In the genomic region with DNA sequence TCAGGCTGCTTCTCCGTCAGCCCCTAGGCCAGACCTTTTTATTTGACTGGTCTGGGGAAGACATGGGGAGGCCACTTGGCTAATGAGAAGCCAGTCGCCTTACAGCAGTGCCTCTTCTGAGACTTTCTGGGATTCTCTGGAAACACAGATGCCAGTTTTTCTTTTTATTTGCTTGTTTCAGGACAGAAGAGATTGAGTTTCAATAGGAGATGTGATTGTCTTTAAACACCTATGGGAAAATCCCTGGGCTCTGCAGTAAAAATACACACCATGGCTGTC, we compare ENCODE assay signal across 8 cellular contexts. TPM values are rescaled to one million over a fixed set of nuclear protein-coding genes. Genes with fewer than 3 reads are reported as not detected.
A peak's percentile ranks its signal among the peaks of the same experiment; 100 is the strongest.
DNase-seq lines count a peak whose midpoint lies in the region; ATAC-seq lines count a peak whose summit lies in the region.

No MANE protein-coding gene starts in this region.

- CTCF ChIA-PET in activated CD4-positive, alpha-beta T cell treated with anti-CD3 and anti-CD28 coated beads, Interleukin-2, amount 10 ng/mL, durations not matched to agents 7 days and 5 days (lab: Charles Lee): interaction anchor here (0.6 to 13.6 kb wide), 10 partner anchors 9 to 403 kb away, joined by 3 to 177 read pairs (median 13); a partner anchor contains a TSS

- peak overlapping the region; percentile 99 for H3K27ac Mint-ChIP-seq in activated CD4-positive, alpha-beta T cell treated with anti-CD3 and anti-CD28 coated beads, Interleukin-2, amount 10 ng/mL, durations not matched to agents 7 days and 5 days
- H3K27ac Mint-ChIP-seq in activated naive CD8-positive, alpha-beta T cell treated with anti-CD3 and anti-CD28 coated beads, Interleukin-2, amount 10 ng/mL, durations not matched to agents 7 days and 5 days: peak overlapping the region; percentile 98
- H3K27ac Mint-ChIP-seq in memory B cell: peak overlapping the region; percentile 97

- no peaks in the 10 kb centered on the region for H3K36me3 Mint-ChIP-seq in activated CD4-positive, alpha-beta T cell treated with anti-CD3 and anti-CD28 coated beads, Interleukin-2, amount 10 ng/mL, durations not matched to agents 7 days and 5 days (ENCODE audit: low read depth)
- peaks cover 2% of the 10 kb centered on the region for H3K36me3 Mint-ChIP-seq in activated naive CD8-positive, alpha-beta T cell treated with anti-CD3 and anti-CD28 coated beads, Interleukin-2, amount 10 ng/mL, durations not matched to agents 7 days and 5 days
- no peaks in the 10 kb centered on the region for H3K36me3 Mint-ChIP-seq in memory B cell

- H3K27me3 Mint-ChIP-seq in activated CD4-positive, alpha-beta T cell treated with anti-CD3 and anti-CD28 coated beads, Interleukin-2, amount 10 ng/mL, durations not matched to agents 7 days and 5 days: no peaks in the 10 kb centered on the region
- H3K27me3 Mint-ChIP-seq in activated naive CD8-positive, alpha-beta T cell treated with anti-CD3 and anti-CD28 coated beads, Interleukin-2, amount 10 ng/mL, durations not matched to agents 7 days and 5 days: no peaks in the 10 kb centered on the region
- H3K27me3 Mint-ChIP-seq in memory B cell: no peaks in the 10 kb centered on the region

- peak overlapping the region; percentile 67 for H3K4me3 Mint-ChIP-seq in activated CD4-positive, alpha-beta T cell treated with anti-CD3 and anti-CD28 coated beads, Interleukin-2, amount 10 ng/mL, durations not matched to agents 7 days and 5 days
- H3K4me3 Mint-ChIP-seq in activated naive CD8-positive, alpha-beta T cell treated with anti-CD3 and anti-CD28 coated beads, Interleukin-2, amount 10 ng/mL, durations not matched to agents 7 days and 5 days: peak overlapping the region; percentile 82
- H3K4me3 Mint-ChIP-seq in memory B cell: peak overlapping the region; percentile 80

- DNase-seq in activated CD4-positive, alpha-beta T cell treated with anti-CD3 and anti-CD28 coated beads, Interleukin-2, amount 10 ng/mL, durations not matched to agents 7 days and 5 days: no peak
- DNase-seq in activated CD4-positive, alpha-beta T cell treated with anti-CD3 and anti-CD28 coated beads for 4 hours: no peak
- DNase-seq in activated naive CD8-positive, alpha-beta T cell treated with anti-CD3 and anti-CD28 coated beads, Interleukin-2, amount 10 ng/mL, durations not matched to agents 7 days and 5 days: no peak
- DNase-seq in memory B cell (ENCODE audit: low spot score in 2 of 2) (no peak), mucosa of gallbladder (ENCODE audit: low spot score) (no peak), HUDEP-2 (lab: John Stamatoyannopoulos, UW; ENCODE audit: unreplicated experiment in 76 of 76) (no peak), NCI-H2171 (lab: John Stamatoyannopoulos, UW) (no peak)

- POLR2A ChIA-PET in activated CD4-positive, alpha-beta T cell treated with anti-CD3 and anti-CD28 coated beads, Interleukin-2, amount 10 ng/mL, durations not matched to agents 7 days and 5 days (lab: Charles Lee): interaction anchor here (1.6 kb wide), 1 partner anchor 16 kb away, joined by 20 read pairs; a partner anchor contains a TSS
- POLR2A ChIA-PET in activated naive CD8-positive, alpha-beta T cell treated with anti-CD3 and anti-CD28 coated beads, Interleukin-2, amount 10 ng/mL, durations not matched to agents 7 days and 5 days (lab: Charles Lee): interaction anchor here (1.4 to 9.2 kb wide), 6 partner anchors 12 to 46 kb away, joined by 3 to 247 read pairs (median 96); a partner anchor contains a TSS

- peaks cover 72% of the 10 kb centered on the region for H3K4me1 Mint-ChIP-seq in activated CD4-positive, alpha-beta T cell treated with anti-CD3 and anti-CD28 coated beads, Interleukin-2, amount 10 ng/mL, durations not matched to agents 7 days and 5 days
- H3K4me1 Mint-ChIP-seq in activated naive CD8-positive, alpha-beta T cell treated with anti-CD3 and anti-CD28 coated beads, Interleukin-2, amount 10 ng/mL, durations not matched to agents 7 days and 5 days: peaks cover 55% of the 10 kb centered on the region
- peaks cover 58% of the 10 kb centered on the region for H3K4me1 Mint-ChIP-seq in memory B cell

- no peaks in the 10 kb centered on the region for H3K9me3 Mint-ChIP-seq in activated CD4-positive, alpha-beta T cell treated with anti-CD3 and anti-CD28 coated beads, Interleukin-2, amount 10 ng/mL, durations not matched to agents 7 days and 5 days
- no peaks in the 10 kb centered on the region for H3K9me3 Mint-ChIP-seq in activated naive CD8-positive, alpha-beta T cell treated with anti-CD3 and anti-CD28 coated beads, Interleukin-2, amount 10 ng/mL, durations not matched to agents 7 days and 5 days
- H3K9me3 Mint-ChIP-seq in memory B cell: no peaks in the 10 kb centered on the region

- no peak for ATAC-seq in activated naive CD8-positive, alpha-beta T cell treated with anti-CD3 and anti-CD28 coated beads, Interleukin-2, amount 10 ng/mL, durations not matched to agents 7 days and 5 days (ENCODE audit: low read depth)
- no peak for ATAC-seq in memory B cell (ENCODE audit: low read depth)

- H3K27ac ChIP-seq in temporal lobe (ENCODE audit: low read depth, low read length): peak overlapping the region; percentile 99

RNA-seq across cellular contexts. Expression of a gene that starts 15.4 kb away (rescaled TPM):
- 10 to 100 TPM; 73.6 to 82.3 TPM for total RNA-seq in activated CD4-positive, alpha-beta T cell treated with anti-CD3 and anti-CD28 coated beads, Interleukin-2, amount 10 ng/mL, durations not matched to agents 7 days and 5 days
- 10 to 100 TPM; 90.3 to 99.8 TPM for total RNA-seq in activated naive CD8-positive, alpha-beta T cell treated with anti-CD3 and anti-CD28 coated beads, Interleukin-2, amount 10 ng/mL, durations not matched to agents 7 days and 5 days
- total RNA-seq in temporal lobe (10.1 TPM), mucosa of gallbladder (111 TPM)
